ENCODE assay signal across 8 cellular contexts in genomic region chr2:174336403-174337336, GRCh38. TPM values are rescaled to one million over a fixed set of nuclear protein-coding genes. Genes with fewer than 3 reads are reported as not detected.
A peak's percentile ranks its signal among the peaks of the same experiment; 100 is the strongest.
DNase-seq lines count a peak whose midpoint lies in the region; ATAC-seq and TF ChIP-seq lines count a peak whose summit lies in the region.

No MANE protein-coding gene starts in this region.

- peak overlapping the region in 4 of 6 donors; percentile 54 to 96 (median 78) for H3K27ac Mint-ChIP-seq in naive B cell

- H3K4me1 Mint-ChIP-seq in naive B cell: peaks cover 24 to 41% (median 24%) of the 10 kb centered on the region in 3 donors

- no peaks in the 10 kb centered on the region for H3K36me3 ChIP-seq in HUES48 (ENCODE audit: control insufficient read depth, insufficient read depth, low read length)
- H3K36me3 ChIP-seq in SJCRH30: peaks cover 2% of the 10 kb centered on the region; the same call in 1 of the 2 replicates

- peaks cover 31 to 57% (median 55%) of the 10 kb centered on the region in 3 donors for H3K27me3 Mint-ChIP-seq in naive B cell

- H3K27ac ChIP-seq in HUES48 (ENCODE audit: low read depth, low read length) (no peak overlapping the region), SJCRH30 (no peak overlapping the region; the same call in 1 of the 2 replicates), coronary artery (no peak overlapping the region)

- H3K4me3 Mint-ChIP-seq in naive B cell: peak overlapping the region; percentile 69 to 91 (median 77)

- peaks cover 100% of the 10 kb centered on the region for H3K27me3 ChIP-seq in HUES48 (ENCODE audit: control insufficient read depth, insufficient read depth, low read length)
- no peaks in the 10 kb centered on the region for H3K27me3 ChIP-seq in SJCRH30

- peak; percentile 68 for DNase-seq in activated T-cell treated with anti-CD3 and anti-CD28 coated beads, Interleukin-2, amount 50 U/mL, for 1 hour
- no peak for DNase-seq in activated T-cell treated with anti-CD3 and anti-CD28 coated beads for 4 hours
- peak; percentile 31 to 53 for DNase-seq in SJCRH30
- DNase-seq in coronary artery (ENCODE audit: low spot score): no peak
- DNase-seq in naive B cell: peak; percentile 49
- DNase-seq in epidermal melanocyte (ENCODE audit: insufficient read length, low spot score): no peak

- peaks cover 0 to 15% (median 7%) of the 10 kb centered on the region in 7 donors for H3K9me3 Mint-ChIP-seq in naive B cell

- H3K4me1 ChIP-seq in HUES48 (ENCODE audit: control insufficient read depth, insufficient read depth, low read length) (peaks cover 72% of the 10 kb centered on the region), SJCRH30 (no peaks in the 10 kb centered on the region)

- H3K4me3 ChIP-seq in HUES48 (ENCODE audit: low read depth, low read length) (peak overlapping the region; percentile 55), SJCRH30 (peak overlapping the region; percentile 72), coronary artery (peak overlapping the region; percentile 68)

- ATAC-seq in naive B cell (ENCODE audit: low read depth in 2 of 2) (peak; percentile 60 to 61), HG03442 (IDR thresholded peaks at IDR 0.05; ENCODE audit: unreplicated experiment) (no peak)

- no peaks in the 10 kb centered on the region for H3K36me3 Mint-ChIP-seq in naive B cell

- H3K9me3 ChIP-seq in HUES48 (ENCODE audit: control insufficient read depth, insufficient read depth, low read length): no peaks in the 10 kb centered on the region
- no peaks in the 10 kb centered on the region for H3K9me3 ChIP-seq in SJCRH30 (replicated peaks)

- H3K9ac ChIP-seq in HUES48 (ENCODE audit: low read depth, low read length): no peak overlapping the region

- no peak for TF ChIP-seq CTCF in coronary artery (IDR thresholded peaks at IDR 0.05)

RNA-seq across cellular contexts. Expression of gene SP9, which starts 1.9 kb away (rescaled TPM):
- total RNA-seq in SJCRH30 (2014; rRNA removed; shearing (Covaris generic)): 4.1 TPM in 2 replicates
- polyA plus RNA-seq in naive B cell (ENCODE audit: low read depth in 6 of 6): not detected

RNA-seq across cellular contexts. Expression of gene SCRN3, which starts 58.9 kb away (rescaled TPM):
- 14.4 and 15.2 TPM in 2 replicates for total RNA-seq in SJCRH30 (2014; rRNA removed; shearing (Covaris generic))
- polyA plus RNA-seq in naive B cell (ENCODE audit: low read depth in 6 of 6): 10 to 100 TPM; 13.9 to 22.1 (median 16.5) TPM

Comparison
In these comparisons a context has a peak if more than half of its experiments do, and no peak if none do; other contexts are left out.
1. DNase-seq: peak in activated T-cell treated with anti-CD3 and anti-CD28 coated beads, Interleukin-2, amount 50 U/mL, for 1 hour (single experiment), SJCRH30 (2 of 2) and naive B cell (single experiment); none in activated T-cell treated with anti-CD3 and anti-CD28 coated beads for 4 hours (single experiment), coronary artery (single experiment) and epidermal melanocyte (single experiment).
2. Peak in every context shown above with its lines, with median percentiles within 50 percentile points of each other: H3K4me3 ChIP-seq.